ENCODE assay signal across 20 cellular contexts in the genomic region with DNA sequence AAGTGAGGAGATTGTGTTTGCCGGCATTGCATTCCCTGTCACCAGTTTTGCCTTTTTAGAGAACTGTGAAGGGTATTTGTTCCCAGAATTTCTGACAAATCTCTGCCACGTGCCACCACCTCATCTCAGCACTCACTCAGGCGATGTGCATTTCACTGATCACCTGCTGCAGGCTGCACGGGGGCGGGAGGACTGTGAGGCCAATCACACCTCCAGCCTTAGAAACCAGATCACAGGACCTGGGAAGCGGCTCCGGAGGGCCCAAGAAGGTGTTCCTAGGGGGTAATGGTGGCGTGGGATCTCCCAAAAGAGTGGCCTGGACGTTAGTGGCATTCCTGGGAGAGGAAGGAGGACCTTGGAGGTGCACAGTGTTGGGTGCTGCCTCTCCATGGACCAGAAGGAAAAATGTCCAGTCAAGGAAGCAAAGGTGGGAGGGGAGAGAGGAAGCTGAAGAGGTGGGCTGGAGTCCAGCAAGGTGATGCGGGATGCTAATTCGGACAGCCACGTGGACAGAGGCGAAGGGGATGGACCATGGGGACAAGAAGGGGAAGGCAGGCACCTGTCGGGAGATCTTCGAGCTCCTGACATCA.
"Had no signal": no experiment of that assay in that cellular context is flagged by ENCODE, and none has a peak within 500 bp of the region (broad histone marks: within the 10 kb centered on the region; RNA-seq: fewer than 3 reads in every experiment).

No MANE protein-coding gene starts in this region.

- H3K27ac ChIP-seq: testis had no signal

- H3K4me3 ChIP-seq: mucosa of descending colon, testis had no signal

- H3K4me1 ChIP-seq: testis had no signal

- H3K4me3 Mint-ChIP-seq: activated CD4-positive, alpha-beta T cell treated with anti-CD3 and anti-CD28 coated beads for 36 hours; activated naive CD4-positive, alpha-beta T cell treated with anti-CD3 and anti-CD28 coated beads for 36 hours; activated naive CD8-positive, alpha-beta T cell treated with anti-CD3 and anti-CD28 coated beads, Interleukin-2, amount 10 ng/mL, durations not matched to agents 7 days and 5 days; activated T-cell treated with anti-CD3 and anti-CD28 coated beads, Interleukin-2, amount 50 U/mL, for 4 hours; naive B cell; stimulated activated naive B cell treated with anti-CD40 and anti-IgM and Interleukin-4, amounts not matched to agents 10 μg/mL and 1 μg/mL and 100 μg/mL, for 72 hours; WTC11 had no signal

- ATAC-seq: activated CD4-positive, alpha-beta T cell treated with anti-CD3 and anti-CD28 coated beads for 36 hours; activated T-cell treated with anti-CD3 and anti-CD28 coated beads, Interleukin-2, amount 50 U/mL, for 4 hours; mucosa of descending colon; sciatic nerve; stimulated activated naive B cell treated with anti-CD40 and anti-IgM and Interleukin-4, amounts not matched to agents 10 μg/mL and 1 μg/mL and 100 μg/mL, for 72 hours; WTC11 had no signal

- H3K27ac Mint-ChIP-seq: activated CD4-positive, alpha-beta T cell treated with anti-CD3 and anti-CD28 coated beads for 36 hours; activated naive CD4-positive, alpha-beta T cell treated with anti-CD3 and anti-CD28 coated beads for 36 hours; activated naive CD8-positive, alpha-beta T cell treated with anti-CD3 and anti-CD28 coated beads, Interleukin-2, amount 10 ng/mL, durations not matched to agents 7 days and 5 days; activated T-helper 2 cell treated with anti-CD3 and anti-CD28 coated beads, Interferon-gamma antibody, Interleukin-2, Interleukin-4, amounts not matched to agents 10 μg/mL and 5 μg/mL and 100 μg/mL, durations not matched to agents 14 hours and 24 hours and 36 hours; naive B cell; stimulated activated naive B cell treated with anti-CD40 and anti-IgM and Interleukin-4, amounts not matched to agents 10 μg/mL and 1 μg/mL and 100 μg/mL, for 72 hours; WTC11 had no signal

- H3K27me3 ChIP-seq: testis had no signal

- H3K9me3 ChIP-seq: mucosa of descending colon, testis had no signal

- H3K4me1 Mint-ChIP-seq: activated CD4-positive, alpha-beta T cell treated with anti-CD3 and anti-CD28 coated beads for 36 hours; activated naive CD8-positive, alpha-beta T cell treated with anti-CD3 and anti-CD28 coated beads, Interleukin-2, amount 10 ng/mL, durations not matched to agents 7 days and 5 days; stimulated activated naive B cell treated with anti-CD40 and anti-IgM and Interleukin-4, amounts not matched to agents 10 μg/mL and 1 μg/mL and 100 μg/mL, for 72 hours; WTC11 had no signal

- H3K9me3 Mint-ChIP-seq: activated naive CD4-positive, alpha-beta T cell treated with anti-CD3 and anti-CD28 coated beads for 36 hours; activated naive CD8-positive, alpha-beta T cell treated with anti-CD3 and anti-CD28 coated beads, Interleukin-2, amount 10 ng/mL, durations not matched to agents 7 days and 5 days; activated T-cell treated with anti-CD3 and anti-CD28 coated beads, Interleukin-2, amount 50 U/mL, for 4 hours; activated T-helper 2 cell treated with anti-CD3 and anti-CD28 coated beads, Interferon-gamma antibody, Interleukin-2, Interleukin-4, amounts not matched to agents 10 μg/mL and 5 μg/mL and 100 μg/mL, durations not matched to agents 14 hours and 24 hours and 36 hours had no signal

- DNase-seq: activated CD4-positive, alpha-beta T cell treated with anti-CD3 and anti-CD28 coated beads for 36 hours; activated CD4-positive, alpha-beta T cell treated with anti-CD3 and anti-CD28 coated beads, Interleukin-2, amount 50 U/mL, for 4 hours; activated CD8-positive, alpha-beta memory T cell treated with anti-CD3 and anti-CD28 coated beads for 24 hours; activated CD8-positive, alpha-beta memory T cell treated with anti-CD3 and anti-CD28 coated beads, Interleukin-2, amount 50 U/mL, for 4 hours; activated naive CD4-positive, alpha-beta T cell treated with anti-CD3 and anti-CD28 coated beads for 36 hours; activated naive CD8-positive, alpha-beta T cell treated with anti-CD3 and anti-CD28 coated beads, Interleukin-2, amount 10 ng/mL, durations not matched to agents 7 days and 5 days; activated T-cell treated with anti-CD3 and anti-CD28 coated beads, Interleukin-2, amount 50 U/mL, for 4 hours; kidney glomerular epithelial cell; mesenchymal stem cell; mucosa of descending colon; naive B cell; occipital lobe; stimulated activated CD4-positive, alpha-beta T cell treated with anti-CD3 and anti-CD28 coated beads, Interleukin-2, amount 100 ng/mL, for 48 hours; stimulated activated CD8-positive, alpha-beta memory T cell treated with anti-CD3 and anti-CD28 coated beads, Interleukin-4, amount 100 ng/mL, for 48 hours; stimulated activated naive B cell treated with anti-CD40 and anti-IgM and Interleukin-4, amounts not matched to agents 10 μg/mL and 1 μg/mL and 100 μg/mL, for 72 hours; T-helper 9 cell; testis had no signal

- H3K36me3 Mint-ChIP-seq: activated naive CD8-positive, alpha-beta T cell treated with anti-CD3 and anti-CD28 coated beads, Interleukin-2, amount 10 ng/mL, durations not matched to agents 7 days and 5 days; naive B cell; stimulated activated naive B cell treated with anti-CD40 and anti-IgM and Interleukin-4, amounts not matched to agents 10 μg/mL and 1 μg/mL and 100 μg/mL, for 72 hours; WTC11 had no signal
